ENCODE assay signal across 16 cellular contexts in genomic region chr2:169173876-169174275, GRCh38.
DNase-seq lines count a peak whose midpoint lies in the region; TF ChIP-seq lines count a peak whose summit lies in the region.
"Had no signal": no experiment of that assay in that cellular context is flagged by ENCODE, and none has a peak within 500 bp of the region (broad histone marks: within the 10 kb centered on the region; RNA-seq: fewer than 3 reads in every experiment).

No MANE protein-coding gene starts in this region.

- no peaks in the 10 kb centered on the region for H4K20me1 ChIP-seq in mammary epithelial cell (ENCODE audit: insufficient read depth, low read length)

- no peak overlapping the region for H3K4me3 ChIP-seq in mammary epithelial cell (replicated peaks in 1 of 3; ENCODE audit: insufficient read depth in 1 of 3, low read depth in 2 of 3, low read length in 3 of 3)
- H3K4me3 ChIP-seq: SJSA1 had no signal

- H3K27ac Mint-ChIP-seq in MCF 10A (ENCODE audit: low read depth, unreplicated experiment), result no peak overlapping the region
- H3K27ac Mint-ChIP-seq: B cell; CD4-positive, alpha-beta memory T cell; H9 had no signal

- no peaks in the 10 kb centered on the region for H3K79me2 ChIP-seq in mammary epithelial cell (ENCODE audit: insufficient read depth, low read length)

- no peak overlapping the region for H3K9ac ChIP-seq in mammary epithelial cell (ENCODE audit: insufficient read depth, low read length)

- POLR2A ChIA-PET in MCF 10A (lab: Yijun Ruan, JAX), result no interaction called here

- intact Hi-C loops in MCF 10A (cut with micrococcal nuclease), result no loop called here
- intact Hi-C loops in mammary epithelial cell (cut with micrococcal nuclease), result no loop called here

- in situ Hi-C loops in mammary epithelial cell (cut with MboI; ENCODE audit: low sequenced_read_pairs in 2 of 2), result no loop called here
- in situ Hi-C loops in G401 (cut with HindIII; ENCODE audit: low sequenced_read_pairs), result no loop called here

- dilution Hi-C loops in mammary epithelial cell (cut with HindIII; ENCODE audit: low sequenced_read_pairs), result loop anchor here (5.0 kb wide), 2 partner anchors 38 to 93 kb away; no protein-coding TSS in a partner anchor

- H3K27me3 ChIP-seq in mammary epithelial cell (ENCODE audit: insufficient read depth, low read length), result no peaks in the 10 kb centered on the region
- H3K27me3 ChIP-seq: SJSA1 had no signal

- no peaks in the 10 kb centered on the region for H3K4me1 ChIP-seq in mammary epithelial cell (ENCODE audit: insufficient read depth, low read length)
- H3K4me1 ChIP-seq: SJSA1 had no signal

- H2AFZ ChIP-seq in mammary epithelial cell (ENCODE audit: low read depth, low read length), result no peak overlapping the region

- CTCF ChIA-PET in MCF 10A (lab: Yijun Ruan, JAX) (no interaction called here), mammary epithelial cell (lab: Charles Lee; ENCODE audit: low non-redundant PET) (no interaction called here)

- no peak overlapping the region for H3K4me3 Mint-ChIP-seq in MCF 10A (ENCODE audit: unreplicated experiment)
- H3K4me3 Mint-ChIP-seq: B cell; CD4-positive, alpha-beta memory T cell; H9 had no signal

- TF ChIP-seq CTCF in MCF 10A (IDR thresholded peaks at IDR 0.05; ENCODE audit: unreplicated experiment) (no peak), mammary epithelial cell (conservative IDR thresholded peaks at IDR 0.05 in 1 of 2, IDR thresholded peaks at IDR 0.05 in 1 of 2; ENCODE audit: extremely low read depth in 1 of 2, insufficient read depth in 1 of 2, low read depth in 1 of 2, low read length in 2 of 2) (no peak), VCaP (conservative IDR thresholded peaks at IDR 0.05) (no peak)

- no peaks in the 10 kb centered on the region for H3K9me3 ChIP-seq in mammary epithelial cell (replicated peaks; ENCODE audit: insufficient read depth, low read length)
- H3K9me3 ChIP-seq: SJSA1 had no signal

- peaks cover 54% of the 10 kb centered on the region for H3K27me3 Mint-ChIP-seq in MCF 10A (ENCODE audit: insufficient read depth, unreplicated experiment)

- H3K36me3 Mint-ChIP-seq in MCF 10A (ENCODE audit: insufficient read depth, unreplicated experiment), result no peaks in the 10 kb centered on the region
- H3K36me3 Mint-ChIP-seq: CD4-positive, alpha-beta memory T cell had no signal

- WGBS in mammary epithelial cell (ENCODE audit: low coverage, missing lambda C conversion rate), result 54% methylated on average over 4 of the region's 9 CpGs

- H3K36me3 ChIP-seq in mammary epithelial cell (ENCODE audit: insufficient read depth, low read length), result no peaks in the 10 kb centered on the region
- H3K36me3 ChIP-seq: SJSA1 had no signal

- BruUV-seq in MCF 10A (replicated peaks; lab: Mats Ljungman, UMichigan) (no TSS peak), mammary epithelial cell (replicated peaks; lab: Mats Ljungman, UMichigan) (no TSS peak)

- H3K4me2 ChIP-seq in mammary epithelial cell (ENCODE audit: insufficient read depth, low read depth, low read length), result no peak overlapping the region

- no peak overlapping the region for H3K27ac ChIP-seq in mammary epithelial cell (ENCODE audit: insufficient read depth, low read depth, low read length)
- H3K27ac ChIP-seq in VCaP, result 0 out of 2 replicates have a peak overlapping the region, but pooled peaks have one; percentile 11
- H3K27ac ChIP-seq: SJSA1 had no signal

- H3K9me3 Mint-ChIP-seq in MCF 10A (ENCODE audit: unreplicated experiment), result no peaks in the 10 kb centered on the region
- H3K9me3 Mint-ChIP-seq: H9 had no signal

- no peaks in the 10 kb centered on the region for H3K4me1 Mint-ChIP-seq in MCF 10A (ENCODE audit: insufficient read depth, unreplicated experiment)
- H3K4me1 Mint-ChIP-seq: B cell; CD4-positive, alpha-beta memory T cell had no signal

- peak; percentile 8 for DNase-seq in MCF 10A (ENCODE audit: unreplicated experiment)
- DNase-seq in mammary epithelial cell, result no peak
- peak; percentile 85 for DNase-seq in G401 (ENCODE audit: low spot score)
- DNase-seq in putamen (ENCODE audit: low spot score), result peak; percentile 10
- DNase-seq in NCI-H226, result no peak
- DNase-seq in NCI-H2107 (lab: John Stamatoyannopoulos, UW), result no peak
- DNase-seq in DMS 273 (lab: John Stamatoyannopoulos, UW; ENCODE audit: unreplicated experiment), result no peak
- DNase-seq: ACHN; CD4-positive, alpha-beta memory T cell; H9; NCI-H2029 treated with DMSO at 0.1 percent for 48 hours; NCI-H446; NCI-H774 had no signal

Comparison
In these comparisons a context has a peak if more than half of its experiments do, and no peak if none do; other contexts are left out.
1. DNase-seq: peak in MCF 10A (single experiment), G401 (single experiment) and putamen (single experiment); none in mammary epithelial cell (single experiment), NCI-H226 (single experiment), NCI-H2107 (single experiment) and DMS 273 (single experiment).